ENCODE assay signal across 16 cellular contexts in the genomic region with DNA sequence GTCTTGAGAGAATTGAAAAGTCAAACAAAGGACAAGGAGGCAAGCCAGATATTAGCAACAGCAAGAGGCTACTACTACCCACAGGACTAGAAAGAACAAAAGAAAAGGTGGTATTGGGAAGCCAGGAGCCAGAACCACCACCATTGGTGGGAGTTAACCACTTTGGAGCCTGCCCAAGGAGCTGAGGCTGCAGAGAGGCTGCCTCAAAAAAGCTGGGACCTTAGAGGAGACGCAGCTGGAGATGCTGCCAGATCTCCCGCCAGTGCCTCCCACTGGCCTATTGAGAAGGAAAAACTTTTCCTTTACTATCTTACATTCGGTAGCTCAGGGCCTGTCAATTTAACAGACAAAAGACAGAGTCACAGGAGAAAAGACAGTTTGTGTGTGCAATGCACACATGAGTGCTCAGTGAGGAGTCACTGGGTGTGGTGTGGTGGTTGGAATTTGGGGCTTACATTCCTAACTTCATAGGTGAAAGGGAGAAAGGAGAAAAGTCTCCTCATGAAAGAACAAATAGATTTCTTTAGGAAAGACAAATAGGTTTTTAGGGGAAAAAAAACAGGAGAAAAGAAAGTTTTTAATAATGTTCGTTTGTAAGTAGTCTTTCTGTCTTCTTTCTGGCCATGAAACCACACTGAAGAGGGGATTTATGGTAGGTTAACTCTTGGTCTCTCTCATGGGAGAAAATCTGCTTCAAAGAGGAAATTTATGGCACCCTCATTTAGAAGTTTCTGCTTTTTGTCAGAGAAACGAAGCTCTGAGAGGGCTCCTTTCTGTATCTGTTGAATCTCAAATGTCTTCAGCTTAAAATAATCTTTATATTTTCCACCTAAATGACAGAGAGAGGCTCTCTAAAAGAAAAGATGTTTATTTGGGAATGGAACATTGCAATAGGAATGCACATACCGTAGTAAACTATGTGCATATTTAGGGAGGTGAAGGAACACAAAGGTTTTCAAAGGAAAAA. TPM values are rescaled to one million over a fixed set of nuclear protein-coding genes. Genes with fewer than 3 reads are reported as not detected.
DNase-seq lines count a peak whose midpoint lies in the region; ATAC-seq and TF ChIP-seq lines count a peak whose summit lies in the region.
"Had no signal": no experiment of that assay in that cellular context is flagged by ENCODE, and none has a peak within 500 bp of the region (broad histone marks: within the 10 kb centered on the region; RNA-seq: fewer than 3 reads in every experiment).

No MANE protein-coding gene starts in this region.

- H3K4me2 ChIP-seq in PC-3 (ENCODE audit: low read length): peak overlapping the region; percentile 11; the same call in 1 of the 2 replicates

- H3K27ac Mint-ChIP-seq in naive thymus-derived CD8-positive, alpha-beta T cell: peak overlapping the region in 7 of 10 donors; percentile 6 to 86 (median 56)
- H3K27ac Mint-ChIP-seq in osteocyte (ENCODE audit: unreplicated experiment): no peak overlapping the region
- H3K27ac Mint-ChIP-seq: dendritic cell treated with granulocyte-macrophage colony-stimulating factor and Interleukin-4, amounts not matched to agents 40 ng/mL and 50 ng/mL, for 4 days had no signal

- H3K79me2 ChIP-seq in PC-3 (ENCODE audit: low read length): no peaks in the 10 kb centered on the region

- peaks cover 7 to 41% (median 12%) of the 10 kb centered on the region in 4 donors for H3K4me1 Mint-ChIP-seq in naive thymus-derived CD8-positive, alpha-beta T cell
- no peaks in the 10 kb centered on the region for H3K4me1 Mint-ChIP-seq in osteocyte (ENCODE audit: unreplicated experiment)

- H3K9me3 ChIP-seq in PC-3 (ENCODE audit: low read length): no peaks in the 10 kb centered on the region
- H3K9me3 ChIP-seq: neutrophil had no signal

- DNase-seq in ELF-1 (ENCODE audit: low read depth, low spot score): peak; percentile 66
- peak; percentile 68 for DNase-seq in PC-3
- peak; percentile 19 for DNase-seq in epithelial cell of proximal tubule (ENCODE audit: low read depth)
- DNase-seq in naive thymus-derived CD8-positive, alpha-beta T cell: no peak
- DNase-seq in osteocyte (ENCODE audit: extremely low spot score, unreplicated experiment): no peak
- DNase-seq in NCI-H2196 (lab: John Stamatoyannopoulos, UW; ENCODE audit: unreplicated experiment): no peak
- no peak for DNase-seq in KG1 (lab: John Stamatoyannopoulos, UW)
- DNase-seq: amniotic stem cell, RPMI8226, small intestine, substantia nigra had no signal

- peaks cover 9% of the 10 kb centered on the region for H3K4me1 ChIP-seq in PC-3 (ENCODE audit: insufficient read depth, low read length)
- H3K4me1 ChIP-seq: gastroesophageal sphincter had no signal

- peak overlapping the region; percentile 31 for H2AFZ ChIP-seq in PC-3 (ENCODE audit: low read length)

- H3K9me3 Mint-ChIP-seq in naive thymus-derived CD8-positive, alpha-beta T cell: peaks cover 0 to 2% (median 0%) of the 10 kb centered on the region in 9 donors
- peaks cover under 1% of the 10 kb centered on the region for H3K9me3 Mint-ChIP-seq in osteocyte (ENCODE audit: unreplicated experiment)

- H3K4me3 Mint-ChIP-seq in naive thymus-derived CD8-positive, alpha-beta T cell: peak overlapping the region in 1 of 10 donors; percentile 34
- H3K4me3 Mint-ChIP-seq in osteocyte (ENCODE audit: unreplicated experiment): no peak overlapping the region
- H3K4me3 Mint-ChIP-seq: dendritic cell treated with granulocyte-macrophage colony-stimulating factor and Interleukin-4, amounts not matched to agents 40 ng/mL and 50 ng/mL, for 4 days had no signal

- H3K36me3 Mint-ChIP-seq in naive thymus-derived CD8-positive, alpha-beta T cell: no peaks in the 10 kb centered on the region
- no peaks in the 10 kb centered on the region for H3K36me3 Mint-ChIP-seq in osteocyte (ENCODE audit: unreplicated experiment)

- H3K9me2 ChIP-seq in PC-3 (replicated peaks; ENCODE audit: low read length): no peaks in the 10 kb centered on the region

- no peaks in the 10 kb centered on the region for H3K27me3 Mint-ChIP-seq in naive thymus-derived CD8-positive, alpha-beta T cell
- peaks cover 15% of the 10 kb centered on the region for H3K27me3 Mint-ChIP-seq in osteocyte (ENCODE audit: unreplicated experiment)
- H3K27me3 Mint-ChIP-seq: dendritic cell treated with granulocyte-macrophage colony-stimulating factor and Interleukin-4, amounts not matched to agents 40 ng/mL and 50 ng/mL, for 4 days had no signal

- BruUV-seq in PC-3 (replicated peaks; lab: Mats Ljungman, UMichigan): no TSS peak

- intact Hi-C loops in PC-3 (cut with micrococcal nuclease): no loop called here

- H4K20me1 ChIP-seq in PC-3 (ENCODE audit: low read length): no peaks in the 10 kb centered on the region

- peak; percentile 72 for ATAC-seq in PC-3
- no peak for ATAC-seq in naive thymus-derived CD8-positive, alpha-beta T cell
- no peak for ATAC-seq in HG03469 (IDR thresholded peaks at IDR 0.05; ENCODE audit: unreplicated experiment)
- ATAC-seq: gastroesophageal sphincter had no signal

- CTCF ChIA-PET in PC-3 (lab: Charles Lee): no interaction called here

- H3K9ac ChIP-seq in PC-3 (ENCODE audit: low read length): no peak overlapping the region

- POLR2A ChIA-PET in PC-3 (lab: Charles Lee; ENCODE audit: unreplicated experiment): no interaction called here
- POLR2A ChIA-PET in naive thymus-derived CD8-positive, alpha-beta T cell (lab: Charles Lee): no interaction called here

- TF ChIP-seq CTCF in PC-3 (conservative IDR thresholded peaks at IDR 0.05; ENCODE audit: low read depth, low read length) (no peak), epithelial cell of proximal tubule (conservative IDR thresholded peaks at IDR 0.05; ENCODE audit: low read depth, low read length) (no peak), osteocyte (IDR thresholded peaks at IDR 0.05) (no peak)

- H3K27ac ChIP-seq in PC-3 (ENCODE audit: low read length): no peak overlapping the region
- H3K27ac ChIP-seq: gastroesophageal sphincter, HL-60, neutrophil had no signal

- no peaks in the 10 kb centered on the region for H3F3A ChIP-seq in PC-3 (ENCODE audit: low read length, unreplicated experiment)

- H3K36me3 ChIP-seq in PC-3 (ENCODE audit: low read depth, low read length): no peaks in the 10 kb centered on the region
- H3K36me3 ChIP-seq: gastroesophageal sphincter, neutrophil had no signal

- no peaks in the 10 kb centered on the region for H3K27me3 ChIP-seq in PC-3 (ENCODE audit: low read length)
- H3K27me3 ChIP-seq: gastroesophageal sphincter, neutrophil had no signal

- H3K4me3 ChIP-seq in PC-3 (ENCODE audit: low read length) (no peak overlapping the region), epithelial cell of proximal tubule (ENCODE audit: low read depth, low read length) (no peak overlapping the region)
- H3K4me3 ChIP-seq: gastroesophageal sphincter had no signal

RNA-seq across cellular contexts. Expression of a gene that starts 52.6 kb away (rescaled TPM):
- 4.2 and 9.1 TPM in 2 replicates for total RNA-seq in PC-3 (2014; rRNA removed)
- total RNA-seq in epithelial cell of proximal tubule: 0.69 and 3.8 TPM in 2 replicates
- 1 to 10 TPM; 5.0 to 5.3 TPM for total RNA-seq in naive thymus-derived CD8-positive, alpha-beta T cell
- 1 to 10 TPM; 2.5 to 3.4 (median 2.9) TPM for polyA plus RNA-seq in naive thymus-derived CD8-positive, alpha-beta T cell
- 4.9 and 6.1 TPM in 2 replicates for total RNA-seq in osteocyte

Comparison
In these comparisons a context has a peak if more than half of its experiments do, and no peak if none do; other contexts are left out.
1. DNase-seq: peak in ELF-1 (single experiment), PC-3 (single experiment) and epithelial cell of proximal tubule (single experiment); none in naive thymus-derived CD8-positive, alpha-beta T cell (0 of 10), osteocyte (single experiment), NCI-H2196 (single experiment) and KG1 (single experiment).